8 cellular contexts compared by ENCODE assay signal in the genomic region with DNA sequence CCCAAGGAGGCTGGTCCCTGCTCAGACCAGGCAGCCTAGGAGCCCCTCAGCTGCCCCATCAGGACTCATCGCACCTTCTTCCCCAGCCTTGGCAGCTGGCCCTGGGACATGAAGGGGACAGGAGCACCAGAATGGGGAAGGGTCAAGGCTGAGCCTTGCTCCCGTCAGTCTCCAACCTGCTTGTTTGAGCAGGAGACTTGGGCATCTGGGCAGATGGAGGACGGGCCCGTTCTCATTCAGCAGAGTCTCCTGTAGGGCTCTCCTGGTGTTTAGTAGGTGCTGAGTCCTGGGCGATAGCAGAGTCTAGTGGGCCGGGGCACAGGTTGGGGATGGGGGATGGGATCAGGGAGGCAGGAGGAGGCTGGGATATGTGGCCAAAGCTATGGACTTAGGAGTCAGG. TPM values are rescaled to one million over a fixed set of nuclear protein-coding genes. Genes with fewer than 3 reads are reported as not detected.
"Had no signal": no experiment of that assay in that cellular context is flagged by ENCODE, and none has a peak within 500 bp of the region (broad histone marks: within the 10 kb centered on the region; RNA-seq: fewer than 3 reads in every experiment).

No MANE protein-coding gene starts in this region.

- H3K27ac Mint-ChIP-seq: GM23338, H9, HFFc6 had no signal

- H3K4me3 Mint-ChIP-seq: GM23338, H9, HFFc6 had no signal

- H3K9me3 ChIP-seq: HAP-1 had no signal

- H3K4me3 ChIP-seq: GM23248, GM23338, HAP-1 had no signal

- H3K9me3 Mint-ChIP-seq: GM23338, H9, HFFc6 had no signal

- DNase-seq: GM23248, GOT3, H7, H9, HCEC 1CT, HFFc6 had no signal

- H3K36me3 ChIP-seq: HAP-1 had no signal

- H3K4me1 ChIP-seq: HAP-1 had no signal

- H3K27ac ChIP-seq: GM23248 had no signal

RNA-seq across cellular contexts. Expression of gene WNT4, which starts 47.4 kb away (rescaled TPM):
- total RNA-seq: HFFc6 had no signal
